Comparison of ENCODE assay signal across 13 cellular contexts in the genomic region with DNA sequence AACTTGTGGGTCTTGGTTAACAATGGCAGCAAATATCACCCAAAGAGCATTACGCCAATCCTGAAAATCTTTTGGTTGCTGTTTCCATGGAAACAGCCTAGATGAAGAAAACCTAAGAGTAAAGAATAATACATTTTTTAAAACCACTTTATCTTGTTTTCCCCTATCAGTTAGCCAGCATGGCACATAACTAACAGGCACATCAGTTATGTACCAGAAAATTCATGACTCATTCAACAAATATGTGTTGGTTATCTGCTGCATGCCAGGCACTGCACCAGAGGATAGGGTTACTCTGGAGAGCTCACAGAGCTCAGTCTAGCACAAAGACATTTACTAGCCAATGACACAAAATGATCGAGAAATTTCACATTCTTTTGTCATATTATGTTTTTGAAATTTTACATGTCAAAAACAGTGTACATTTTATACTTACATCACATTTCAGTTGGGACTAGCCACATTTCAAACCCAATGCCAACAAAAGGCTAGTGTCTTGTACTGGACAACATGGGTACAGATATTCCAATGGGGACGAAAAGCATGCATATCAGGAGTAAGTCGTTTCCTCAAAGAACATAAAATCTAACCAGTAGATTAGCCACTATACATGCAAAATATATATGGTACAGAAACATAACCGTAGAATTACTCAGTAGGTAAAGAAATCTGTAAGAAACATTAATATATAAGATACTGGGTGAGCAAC. TPM values are rescaled to one million over a fixed set of nuclear protein-coding genes. Genes with fewer than 3 reads are reported as not detected.
A peak's percentile ranks its signal among the peaks of the same experiment; 100 is the strongest.
DNase-seq lines count a peak whose midpoint lies in the region; ATAC-seq, FAIRE-seq and TF ChIP-seq lines count a peak whose summit lies in the region.
"Had no signal": no experiment of that assay in that cellular context is flagged by ENCODE, and none has a peak within 500 bp of the region (broad histone marks: within the 10 kb centered on the region; RNA-seq: fewer than 3 reads in every experiment).

No MANE protein-coding gene starts in this region.

- CTCF ChIA-PET in MCF 10A (lab: Yijun Ruan, JAX): interaction anchor here (1.2 kb wide), 1 partner anchor 226 kb away, joined by 5 read pairs; no protein-coding TSS in a partner anchor

- intact Hi-C loops in MCF 10A (cut with micrococcal nuclease) (no loop called here), breast epithelium (cut with DNase I; ENCODE audit: low total_unique reads) (no loop called here)

- ATAC-seq in HG03432 (IDR thresholded peaks at IDR 0.05; ENCODE audit: unreplicated experiment): no peak
- ATAC-seq: naive thymus-derived CD4-positive, alpha-beta T cell had no signal

- H3K27me3 ChIP-seq in breast epithelium: no peaks in the 10 kb centered on the region

- no peaks in the 10 kb centered on the region for H3K4me1 ChIP-seq in breast epithelium

- POLR2A ChIA-PET in MCF 10A (lab: Yijun Ruan, JAX): interaction anchor here (0.9 to 7.4 kb wide), 3 partner anchors 21 to 150 kb away, joined by 3 to 94 read pairs (median 3); partner anchors contain the start of genes LNX2, MTIF3 and POLR1D

- H3K9me3 ChIP-seq in breast epithelium: no peaks in the 10 kb centered on the region

- no TSS peak for BruUV-seq in MCF 10A (replicated peaks; lab: Mats Ljungman, UMichigan)

- H3K4me3 ChIP-seq in breast epithelium: no peak overlapping the region

- H3K27ac ChIP-seq in breast epithelium: no peak overlapping the region

- H3K36me3 Mint-ChIP-seq in MCF 10A (ENCODE audit: insufficient read depth, unreplicated experiment): no peaks in the 10 kb centered on the region

- H3K9me3 Mint-ChIP-seq in MCF 10A (ENCODE audit: unreplicated experiment): no peaks in the 10 kb centered on the region

- H3K4me3 Mint-ChIP-seq in MCF 10A (ENCODE audit: unreplicated experiment): no peak overlapping the region
- H3K4me3 Mint-ChIP-seq: B cell; naive thymus-derived CD4-positive, alpha-beta T cell had no signal

- no peak for TF ChIP-seq POLR2A in breast epithelium (IDR thresholded peaks at IDR 0.05)

- peaks cover 18% of the 10 kb centered on the region for H3K4me1 Mint-ChIP-seq in MCF 10A (ENCODE audit: insufficient read depth, unreplicated experiment)

- DNase-seq in MCF 10A (ENCODE audit: unreplicated experiment) (peak; percentile 59), breast epithelium (ENCODE audit: low spot score in 2 of 2) (no peak), amniotic stem cell (lab: John Stamatoyannopoulos, UW) (peak; percentile 38), iPS-NIHi7 (ENCODE audit: extremely low spot score) (peak; percentile 22), urothelium cell line (ENCODE audit: low spot score) (peak; percentile 64), inferior parietal cortex (ENCODE audit: extremely low spot score) (no peak)
- DNase-seq in stimulated activated CD4-positive, alpha-beta T cell treated with anti-CD3 and anti-CD28 coated beads, Interleukin-12 subunit alpha, Interleukin-12 subunit beta, amount 100 ng/mL, for 4 hours: no peak
- DNase-seq: activated CD4-positive, alpha-beta T cell treated with anti-CD3 and anti-CD28 coated beads for 4 hours; cortex of kidney; naive thymus-derived CD4-positive, alpha-beta T cell; NCI-H524 had no signal

- no peaks in the 10 kb centered on the region for H3K36me3 ChIP-seq in breast epithelium

- H3K27ac Mint-ChIP-seq in MCF 10A (ENCODE audit: low read depth, unreplicated experiment): no peak overlapping the region
- H3K27ac Mint-ChIP-seq: B cell; naive thymus-derived CD4-positive, alpha-beta T cell had no signal

- TF ChIP-seq CTCF in MCF 10A (IDR thresholded peaks at IDR 0.05; ENCODE audit: unreplicated experiment) (no peak), breast epithelium (IDR thresholded peaks at IDR 0.05) (no peak)

- no peaks in the 10 kb centered on the region for H3K27me3 Mint-ChIP-seq in MCF 10A (ENCODE audit: insufficient read depth, unreplicated experiment)
- H3K27me3 Mint-ChIP-seq: B cell; naive thymus-derived CD4-positive, alpha-beta T cell had no signal

- FAIRE-seq in urothelium cell line (lab: Jason Lieb, UNC): peak; percentile 40

RNA-seq across cellular contexts. Expression of gene LNX2, which starts 20.3 kb away (rescaled TPM):
- total RNA-seq in MCF 10A (2022) (12.3 and 15.6 TPM in 2 replicates), breast epithelium (10 to 100 TPM in 2 of 3 donors, 1 to 10 TPM in 1; 5.9 to 19.3 (median 19.2) TPM)

RNA-seq across cellular contexts. Expression of gene POLR1D, which starts 21.7 kb away (rescaled TPM):
- total RNA-seq in MCF 10A (2022): 123 and 146 TPM in 2 replicates
- total RNA-seq in breast epithelium: 100 to 1,000 TPM; 103 to 130 (median 115) TPM

Comparison
In these comparisons a context has a peak if more than half of its experiments do, and no peak if none do; other contexts are left out.
1. DNase-seq: peak in MCF 10A (single experiment), amniotic stem cell (single experiment), iPS-NIHi7 (single experiment) and urothelium cell line (single experiment); none in breast epithelium (0 of 2), inferior parietal cortex (single experiment) and stimulated activated CD4-positive, alpha-beta T cell treated with anti-CD3 and anti-CD28 coated beads, Interleukin-12 subunit alpha, Interleukin-12 subunit beta, amount 100 ng/mL, for 4 hours (single experiment).